Comparison of ENCODE assay signal across 33 cellular contexts in genomic region chr4:124480061-124480460, GRCh38.
DNase-seq lines count a peak whose midpoint lies in the region; ATAC-seq, FAIRE-seq and TF ChIP-seq lines count a peak whose summit lies in the region.
"Had no signal": no experiment of that assay in that cellular context is flagged by ENCODE, and none has a peak within 500 bp of the region (broad histone marks: within the 10 kb centered on the region; RNA-seq: fewer than 3 reads in every experiment).

No MANE protein-coding gene starts in this region.

- DNase-seq in HepG2 (ENCODE audit: low spot score) (peak; percentile 1), right lobe of liver (no peak), trophoblast cell (no peak)
- DNase-seq in activated T-cell treated with anti-CD3 and anti-CD28 coated beads, Interleukin-2, amount 50 U/mL, for 72 hours = no peak
- DNase-seq: 8988T; ACHN; AML-193; BE2C; C1 segment of cervical spinal cord; Caco-2; Calu3; CD4-positive, alpha-beta memory T cell; CD4-positive, alpha-beta T cell; CD4-positive, CD25-positive, alpha-beta regulatory T cell; CD8-positive, alpha-beta memory T cell; CD8-positive, alpha-beta T cell; COR-L47; DMS 273 treated with DMSO at 0.1 percent for 48 hours; DMS153; DMS53; DMS79; DMS79 treated with DMSO at 0.1 percent for 48 hours; DND-41; EL had no signal

- H3K9me3 Mint-ChIP-seq in activated T-cell treated with anti-CD3 and anti-CD28 coated beads, Interleukin-2, amount 50 U/mL, for 72 hours = no peaks in the 10 kb centered on the region
- H3K9me3 Mint-ChIP-seq: CD8-positive, alpha-beta T cell had no signal

- ATAC-seq in HepG2 = peak; percentile 64
- ATAC-seq in right lobe of liver = no peak
- no peak for ATAC-seq in activated T-cell treated with anti-CD3 and anti-CD28 coated beads, Interleukin-2, amount 50 U/mL, for 72 hours (replicated peaks in 1 of 2)
- ATAC-seq: A549; CD8-positive, alpha-beta T cell had no signal

- WGBS in HepG2 (ENCODE audit: low lambda C conversion rate) = 13% methylated on average over 4 of the region's 4 CpGs
- WGBS in right lobe of liver (ENCODE audit: insufficient coverage, low coverage, low lambda C conversion rate, missing lambda C conversion rate) = 74% methylated on average over 4 of the region's 4 CpGs
- no CpG with 5 or more reads among the region's 4 CpGs for WGBS in trophoblast cell (ENCODE audit: extremely low coverage, insufficient coverage, insufficient read length)

- H3K14ac ChIP-seq in trophoblast cell (ENCODE audit: low read length) = no peak overlapping the region

- no TSS peak for BruUV-seq in HepG2 (replicated peaks; lab: Mats Ljungman, UMichigan)

- CTCF ChIA-PET in HepG2 (lab: Yijun Ruan, JAX; ENCODE audit: low intra/inter-chr PET ratio, low total read pairs) = no interaction called here

- no peaks in the 10 kb centered on the region for H4K20me1 ChIP-seq in HepG2 (ENCODE audit: insufficient read depth, low read length)
- H4K20me1 ChIP-seq: BLaER1; BLaER1 treated with 17β-estradiol and CSF1 and Interleukin-3, amounts not matched to agents 10 nM and 100 nM had no signal

- peak overlapping the region; percentile 22 for H2BK12ac ChIP-seq in trophoblast cell (ENCODE audit: low read length)

- H3K9me3 ChIP-seq in HepG2 (ENCODE audit: low read length) (no peaks in the 10 kb centered on the region), right lobe of liver (no peaks in the 10 kb centered on the region), trophoblast cell (ENCODE audit: insufficient read depth, low read depth, low read length) (no peaks in the 10 kb centered on the region)
- H3K9me3 ChIP-seq: A549; BE2C; BLaER1; BLaER1 treated with 17β-estradiol and CSF1 and Interleukin-3, amounts not matched to agents 10 nM and 100 nM had no signal

- H3K9ac ChIP-seq in HepG2 (ENCODE audit: insufficient read depth, low read depth, low read length) (no peak overlapping the region), trophoblast cell (ENCODE audit: low read length) (no peak overlapping the region)
- H3K9ac ChIP-seq: BLaER1; BLaER1 treated with 17β-estradiol and CSF1 and Interleukin-3, amounts not matched to agents 10 nM and 100 nM had no signal

- no peak overlapping the region for H4K12ac ChIP-seq in trophoblast cell (ENCODE audit: low read depth, low read length)

- H3K4me3 ChIP-seq in HepG2 (replicated peaks in 1 of 3; ENCODE audit: insufficient read depth in 1 of 3, low read depth in 2 of 3, low read length in 3 of 3) (no peak overlapping the region), right lobe of liver (no peak overlapping the region), trophoblast cell (ENCODE audit: low read depth, low read length) (no peak overlapping the region)
- H3K4me3 ChIP-seq: A549; BLaER1; BLaER1 treated with 17β-estradiol and CSF1 and Interleukin-3, amounts not matched to agents 10 nM and 100 nM had no signal

- peaks cover 2% of the 10 kb centered on the region for H3K79me1 ChIP-seq in trophoblast cell (ENCODE audit: low read length)

- no peak overlapping the region for H3K23ac ChIP-seq in trophoblast cell (ENCODE audit: low read length)

- no peak overlapping the region for H2BK120ac ChIP-seq in trophoblast cell (ENCODE audit: insufficient read depth, low read length, poor library complexity)

- H3K36me3 ChIP-seq in HepG2 (replicated peaks in 1 of 2; ENCODE audit: control insufficient read depth in 1 of 2, insufficient read depth in 2 of 2, low read length in 2 of 2) (no peaks in the 10 kb centered on the region), right lobe of liver (no peaks in the 10 kb centered on the region), trophoblast cell (ENCODE audit: control insufficient read depth in 1 of 2, insufficient read depth in 2 of 2, low read length in 2 of 2) (no peaks in the 10 kb centered on the region)
- H3K36me3 ChIP-seq: BE2C; BLaER1; BLaER1 treated with 17β-estradiol and CSF1 and Interleukin-3, amounts not matched to agents 10 nM and 100 nM had no signal

- no peak overlapping the region for H3K4ac ChIP-seq in trophoblast cell (ENCODE audit: low read depth, low read length)

- H3K27ac Mint-ChIP-seq in activated T-cell treated with anti-CD3 and anti-CD28 coated beads, Interleukin-2, amount 50 U/mL, for 72 hours = no peak overlapping the region
- H3K27ac Mint-ChIP-seq: B cell; CD14-positive monocyte; CD4-positive, alpha-beta memory T cell; CD4-positive, alpha-beta T cell; CD4-positive, CD25-positive, alpha-beta regulatory T cell; CD8-positive, alpha-beta memory T cell; CD8-positive, alpha-beta T cell had no signal

- no peak overlapping the region for H3K4me3 Mint-ChIP-seq in activated T-cell treated with anti-CD3 and anti-CD28 coated beads, Interleukin-2, amount 50 U/mL, for 72 hours
- H3K4me3 Mint-ChIP-seq: B cell; CD14-positive monocyte; CD4-positive, alpha-beta memory T cell; CD4-positive, alpha-beta T cell; CD4-positive, CD25-positive, alpha-beta regulatory T cell; CD8-positive, alpha-beta memory T cell; CD8-positive, alpha-beta T cell had no signal

- no peaks in the 10 kb centered on the region for H3K36me3 Mint-ChIP-seq in activated T-cell treated with anti-CD3 and anti-CD28 coated beads, Interleukin-2, amount 50 U/mL, for 72 hours (ENCODE audit: insufficient read depth in 2 of 2)
- H3K36me3 Mint-ChIP-seq: CD14-positive monocyte; CD4-positive, alpha-beta memory T cell; CD4-positive, CD25-positive, alpha-beta regulatory T cell; CD8-positive, alpha-beta memory T cell; CD8-positive, alpha-beta T cell had no signal

- no peak overlapping the region for H2AFZ ChIP-seq in HepG2 (ENCODE audit: low read length)
- H2AFZ ChIP-seq in trophoblast cell (ENCODE audit: insufficient read depth, low read length, poor library complexity) = no peak overlapping the region

- TF ChIP-seq RAD21 in HepG2 (CRISPR knock-in tag; IDR thresholded peaks at IDR 0.05) = no peak

- no peak for TF ChIP-seq EP300 in HepG2 (IDR thresholded peaks at IDR 0.05; ENCODE audit: low read depth in 2 of 2, low read length in 2 of 2)
- TF ChIP-seq EP300 in HepG2 (CRISPR knock-in tag; IDR thresholded peaks at IDR 0.05; ENCODE audit: borderline replicate concordance) = no peak

- H2BK5ac ChIP-seq in trophoblast cell (ENCODE audit: low read depth, low read length, poor library complexity) = no peak overlapping the region

- intact Hi-C loops in HepG2 (cut with micrococcal nuclease; ENCODE audit: unreplicated experiment) (loop anchor here (10.0 kb wide), 2 partner anchors 95 to 205 kb away; no protein-coding TSS in a partner anchor), right lobe of liver (cut with DNase I) (no loop called here)

- H4K8ac ChIP-seq in trophoblast cell (ENCODE audit: low read depth, low read length) = no peak overlapping the region

- no peak overlapping the region for H2AK5ac ChIP-seq in trophoblast cell (ENCODE audit: low read length)

- no peaks in the 10 kb centered on the region; the same call in 1 of the 2 replicates for H3K4me1 ChIP-seq in HepG2 (ENCODE audit: insufficient read depth, low read length)
- no peaks in the 10 kb centered on the region for H3K4me1 ChIP-seq in right lobe of liver
- peaks cover 2% of the 10 kb centered on the region in 2 experiments for H3K4me1 ChIP-seq in trophoblast cell (ENCODE audit: control insufficient read depth in 1 of 2, insufficient read depth in 2 of 2, low read length in 2 of 2)
- H3K4me1 ChIP-seq: A549; BLaER1; BLaER1 treated with 17β-estradiol and CSF1 and Interleukin-3, amounts not matched to agents 10 nM and 100 nM had no signal

- H3K27me3 ChIP-seq in HepG2 (ENCODE audit: control insufficient read depth in 1 of 2, insufficient read depth in 2 of 2, low read length in 2 of 2) = no peaks in the 10 kb centered on the region
- no peaks in the 10 kb centered on the region for H3K27me3 ChIP-seq in right lobe of liver
- no peaks in the 10 kb centered on the region for H3K27me3 ChIP-seq in trophoblast cell (ENCODE audit: insufficient read depth, low read length)
- H3K27me3 ChIP-seq: BE2C; BLaER1; BLaER1 treated with 17β-estradiol and CSF1 and Interleukin-3, amounts not matched to agents 10 nM and 100 nM had no signal

- in situ Hi-C loops in HepG2 (cut with HindIII; ENCODE audit: extremely low pct_ligation_motif_present, low pct_unique_long_range_greater_than_20kb) = no loop called here

- no peak for TF ChIP-seq CTCF in HepG2 (CRISPR knock-in tag; IDR thresholded peaks at IDR 0.05)
- no peak for TF ChIP-seq CTCF in right lobe of liver (IDR thresholded peaks at IDR 0.05)

- no peak overlapping the region for H3K4me2 ChIP-seq in HepG2 (ENCODE audit: low read depth, low read length)
- no peak overlapping the region for H3K4me2 ChIP-seq in trophoblast cell (ENCODE audit: low read length)
- H3K4me2 ChIP-seq: A549; BLaER1; BLaER1 treated with 17β-estradiol and CSF1 and Interleukin-3, amounts not matched to agents 10 nM and 100 nM had no signal

- FAIRE-seq in HepG2 (lab: Jason Lieb, UNC) = no peak
- FAIRE-seq: A204.1, A549, D721Med had no signal

- no peaks in the 10 kb centered on the region for H3K4me1 Mint-ChIP-seq in activated T-cell treated with anti-CD3 and anti-CD28 coated beads, Interleukin-2, amount 50 U/mL, for 72 hours (ENCODE audit: low read depth)
- H3K4me1 Mint-ChIP-seq: B cell; CD14-positive monocyte; CD4-positive, alpha-beta memory T cell; CD4-positive, CD25-positive, alpha-beta regulatory T cell; CD8-positive, alpha-beta memory T cell had no signal

- POLR2A ChIA-PET in HepG2 (lab: Yijun Ruan, JAX) = no interaction called here

- H3K79me2 ChIP-seq in HepG2 (ENCODE audit: insufficient read depth, low read length) = no peaks in the 10 kb centered on the region
- H3K79me2 ChIP-seq in trophoblast cell (ENCODE audit: control insufficient read depth, insufficient read depth, low read length, poor library complexity) = no peaks in the 10 kb centered on the region

- H3K27ac ChIP-seq in HepG2 (ENCODE audit: extremely low read length, insufficient read depth, low read length) = no peak overlapping the region
- H3K27ac ChIP-seq in right lobe of liver = no peak overlapping the region
- no peak overlapping the region for H3K27ac ChIP-seq in trophoblast cell (ENCODE audit: low read depth, low read length)
- H3K27ac ChIP-seq: 22Rv1; A549; BLaER1; BLaER1 treated with 17β-estradiol and CSF1 and Interleukin-3, amounts not matched to agents 10 nM and 100 nM; C4-2B had no signal

- no peak for TF ChIP-seq POLR2A in HepG2 (IDR thresholded peaks at IDR 0.05; ENCODE audit: insufficient read depth in 1 of 2, low read depth in 2 of 2, low read length in 2 of 2)
- TF ChIP-seq POLR2A in right lobe of liver (IDR thresholded peaks at IDR 0.05) = no peak

- H4K91ac ChIP-seq in trophoblast cell (ENCODE audit: low read depth, low read length) = no peak overlapping the region

- H3K18ac ChIP-seq in trophoblast cell (ENCODE audit: low read length) = no peak overlapping the region

- H3K27me3 Mint-ChIP-seq in activated T-cell treated with anti-CD3 and anti-CD28 coated beads, Interleukin-2, amount 50 U/mL, for 72 hours (ENCODE audit: low read depth) = no peaks in the 10 kb centered on the region
- H3K27me3 Mint-ChIP-seq: B cell; CD4-positive, alpha-beta memory T cell; CD4-positive, alpha-beta T cell; CD4-positive, CD25-positive, alpha-beta regulatory T cell; CD8-positive, alpha-beta memory T cell had no signal

TF ChIP-seq in HepG2, 621 proteins besides CTCF, POLR2A, EP300 and RAD21 (continues in another document):
- no peak for TF ChIP-seq CCAR2 (optimal IDR thresholded peaks at IDR 0.05; ENCODE audit: low read depth, low read length)
